In genomic region chr10:21184984-21185383, GRCh38 we compare ENCODE assay signal across 12 cellular contexts.
"Had no signal": no experiment of that assay in that cellular context is flagged by ENCODE, and none has a peak within 500 bp of the region (broad histone marks: within the 10 kb centered on the region; RNA-seq: fewer than 3 reads in every experiment).

No MANE protein-coding gene starts in this region.

- H3K4me3 ChIP-seq: esophagus squamous epithelium, heart right ventricle, pancreas, tibial nerve had no signal

- H3K27ac ChIP-seq: esophagus squamous epithelium, pancreas had no signal

- H3K27me3 ChIP-seq: esophagus squamous epithelium, heart right ventricle, pancreas, tibial nerve had no signal

- DNase-seq: activated CD4-positive, alpha-beta memory T cell treated with anti-CD3 and anti-CD28 coated beads for 36 hours; activated gamma-delta T cell treated with Interleukin-2 at 50 U/mL for 16 hours; activated T-cell treated with anti-CD3 and anti-CD28 coated beads for 4 hours; effector CD8-positive, alpha-beta T cell; esophagus squamous epithelium; heart right ventricle; kidney glomerular epithelial cell; natural killer cell; pancreas; stimulated activated CD8-positive, alpha-beta memory T cell treated with anti-CD3 and anti-CD28 coated beads, Interleukin-4, amount 100 ng/mL, for 48 hours; stimulated activated naive CD4-positive, alpha-beta T cell had no signal

- H3K9me3 ChIP-seq: pancreas had no signal

- H3K36me3 ChIP-seq: esophagus squamous epithelium, heart right ventricle, pancreas, tibial nerve had no signal

- H3K4me1 ChIP-seq: heart right ventricle, pancreas had no signal

- ATAC-seq: natural killer cell had no signal
